ENCODE assay signal across 19 cellular contexts in the genomic region with DNA sequence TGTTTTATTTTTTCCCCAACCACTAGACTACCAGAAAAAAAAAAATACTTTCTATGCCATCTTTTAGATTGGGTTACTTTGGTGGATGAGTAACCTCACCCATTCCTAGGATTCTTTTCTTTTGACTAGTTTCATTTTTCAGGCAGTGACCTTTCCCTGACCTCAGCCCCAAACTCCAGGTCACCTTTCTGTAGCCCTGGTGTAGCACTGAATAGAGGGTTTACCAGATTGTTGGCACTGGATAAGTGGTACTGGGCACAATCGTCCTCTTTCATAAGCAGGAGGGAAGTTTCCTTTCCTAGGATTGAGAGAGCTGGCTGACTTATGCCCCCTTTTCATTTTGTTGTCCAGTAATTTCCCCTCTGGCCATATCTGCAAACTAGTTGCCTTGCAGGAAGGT.
DNase-seq lines count a peak whose midpoint lies in the region; ATAC-seq, FAIRE-seq and TF ChIP-seq lines count a peak whose summit lies in the region.
"Had no signal": no experiment of that assay in that cellular context is flagged by ENCODE, and none has a peak within 500 bp of the region (broad histone marks: within the 10 kb centered on the region; RNA-seq: fewer than 3 reads in every experiment).

No MANE protein-coding gene starts in this region.

- TF ChIP-seq CTCF in Calu3 (IDR thresholded peaks at IDR 0.05; ENCODE audit: unreplicated experiment) (no peak), astrocyte (IDR thresholded peaks at IDR 0.05; ENCODE audit: insufficient read depth, low read depth, low read length) (no peak), foreskin fibroblast (IDR thresholded peaks at IDR 0.05; ENCODE audit: low read depth, low read length) (no peak)

- no peaks in the 10 kb centered on the region for H3K4me1 ChIP-seq in astrocyte (ENCODE audit: insufficient read depth, low read length)
- H3K4me1 ChIP-seq: BLaER1 treated with 17β-estradiol and CSF1 and Interleukin-3, amounts not matched to agents 10 nM and 100 nM; lower lobe of right lung; prostate gland had no signal

- H3K4me3 ChIP-seq in astrocyte (ENCODE audit: insufficient read depth, low read depth, low read length) (no peak overlapping the region), foreskin fibroblast (ENCODE audit: low read depth in 1 of 2, low read length in 2 of 2) (no peak overlapping the region)
- H3K4me3 ChIP-seq: BLaER1 treated with 17β-estradiol and CSF1 and Interleukin-3, amounts not matched to agents 10 nM and 100 nM; lower lobe of right lung; prostate gland had no signal

- no peak overlapping the region for H3K27ac ChIP-seq in astrocyte (ENCODE audit: low read depth, low read length)
- H3K27ac ChIP-seq: BLaER1 treated with 17β-estradiol and CSF1 and Interleukin-3, amounts not matched to agents 10 nM and 100 nM; lower lobe of right lung; prostate gland had no signal

- H3K36me3 ChIP-seq in astrocyte (ENCODE audit: insufficient read depth, low read length), result no peaks in the 10 kb centered on the region
- H3K36me3 ChIP-seq: BLaER1 treated with 17β-estradiol and CSF1 and Interleukin-3, amounts not matched to agents 10 nM and 100 nM; lower lobe of right lung; prostate gland had no signal

- H3K4me1 Mint-ChIP-seq in Calu3 (ENCODE audit: low read depth, unreplicated experiment) (peaks cover 20% of the 10 kb centered on the region), astrocyte (ENCODE audit: low read depth, unreplicated experiment) (peaks cover 6% of the 10 kb centered on the region)
- H3K4me1 Mint-ChIP-seq: activated CD4-positive, alpha-beta T cell treated with anti-CD3 and anti-CD28 coated beads, Interleukin-2, amount 10 ng/mL, durations not matched to agents 7 days and 5 days; naive B cell had no signal

- H3K9ac ChIP-seq in astrocyte (ENCODE audit: low read length), result no peak overlapping the region
- H3K9ac ChIP-seq: BLaER1 treated with 17β-estradiol and CSF1 and Interleukin-3, amounts not matched to agents 10 nM and 100 nM had no signal

- H3K9me3 Mint-ChIP-seq in Calu3 (ENCODE audit: low read depth, unreplicated experiment) (peaks cover 4% of the 10 kb centered on the region), astrocyte (ENCODE audit: unreplicated experiment) (no peaks in the 10 kb centered on the region)
- H3K9me3 Mint-ChIP-seq: activated CD4-positive, alpha-beta T cell treated with anti-CD3 and anti-CD28 coated beads, Interleukin-2, amount 10 ng/mL, durations not matched to agents 7 days and 5 days; activated naive CD4-positive, alpha-beta T cell treated with anti-CD3 and anti-CD28 coated beads, Interleukin-2, amount 50 U/mL, for 72 hours had no signal

- no peaks in the 10 kb centered on the region for H3K27me3 ChIP-seq in astrocyte (ENCODE audit: insufficient read depth, low read length)
- H3K27me3 ChIP-seq: BLaER1 treated with 17β-estradiol and CSF1 and Interleukin-3, amounts not matched to agents 10 nM and 100 nM had no signal

- H3K27me3 Mint-ChIP-seq in Calu3 (ENCODE audit: unreplicated experiment) (no peaks in the 10 kb centered on the region), astrocyte (ENCODE audit: low read depth, unreplicated experiment) (no peaks in the 10 kb centered on the region)

- H3K4me3 Mint-ChIP-seq in Calu3 (ENCODE audit: low read depth, unreplicated experiment), result no peak overlapping the region
- H3K4me3 Mint-ChIP-seq in astrocyte (ENCODE audit: unreplicated experiment), result no peak overlapping the region
- H3K4me3 Mint-ChIP-seq: activated CD4-positive, alpha-beta T cell treated with anti-CD3 and anti-CD28 coated beads, Interleukin-2, amount 10 ng/mL, durations not matched to agents 7 days and 5 days; naive B cell had no signal

- CTCF ChIA-PET in Calu3 (lab: Charles Lee), result interaction anchor here (0.7 to 1.3 kb wide), 4 partner anchors 11 to 1794 kb away, joined by 3 to 5 read pairs (median 4); no protein-coding TSS in a partner anchor

- H3K27ac Mint-ChIP-seq in Calu3 (ENCODE audit: unreplicated experiment), result peak overlapping the region; percentile 68
- H3K27ac Mint-ChIP-seq in astrocyte (ENCODE audit: unreplicated experiment), result no peak overlapping the region
- H3K27ac Mint-ChIP-seq: activated CD4-positive, alpha-beta T cell treated with anti-CD3 and anti-CD28 coated beads, Interleukin-2, amount 10 ng/mL, durations not matched to agents 7 days and 5 days; activated naive CD4-positive, alpha-beta T cell treated with anti-CD3 and anti-CD28 coated beads, Interleukin-2, amount 50 U/mL, for 72 hours; naive B cell had no signal

- no peaks in the 10 kb centered on the region for H3K9me3 ChIP-seq in astrocyte (ENCODE audit: insufficient read depth, low read depth, low read length)
- H3K9me3 ChIP-seq: BLaER1 treated with 17β-estradiol and CSF1 and Interleukin-3, amounts not matched to agents 10 nM and 100 nM; lower lobe of right lung; prostate gland had no signal

- no peaks in the 10 kb centered on the region for H3K79me2 ChIP-seq in astrocyte (ENCODE audit: insufficient read depth, low read length)

- H3K4me2 ChIP-seq in astrocyte (ENCODE audit: low read length), result peak overlapping the region; percentile 35
- H3K4me2 ChIP-seq: BLaER1 treated with 17β-estradiol and CSF1 and Interleukin-3, amounts not matched to agents 10 nM and 100 nM had no signal

- intact Hi-C loops in Calu3 (cut with micrococcal nuclease; ENCODE audit: unreplicated experiment), result loop anchor here (5.0 kb wide), 1 partner anchor 224 kb away; no protein-coding TSS in a partner anchor

- FAIRE-seq in astrocyte (lab: Jason Lieb, UNC), result no peak
- FAIRE-seq: frontal cortex had no signal

- peak; percentile 81 for DNase-seq in Calu3
- peak; percentile 38 for DNase-seq in astrocyte (ENCODE audit: low read depth)
- peak; percentile 87 for DNase-seq in kidney tubule cell (ENCODE audit: low spot score)
- DNase-seq in foreskin fibroblast, result no peak
- no peak for DNase-seq in effector CD8-positive, alpha-beta T cell (lab: John Stamatoyannopoulos, UW)
- DNase-seq: activated CD4-positive, alpha-beta T cell treated with anti-CD3 and anti-CD28 coated beads, Interleukin-2, amount 10 ng/mL, durations not matched to agents 7 days and 5 days; GOT3; lower lobe of right lung; naive B cell; NCI-H2107; NCI-H774; Right ventricle myocardium superior had no signal

- no peak overlapping the region for H2AFZ ChIP-seq in astrocyte (ENCODE audit: low read depth, low read length)

- H3K36me3 Mint-ChIP-seq in Calu3 (ENCODE audit: insufficient read depth, unreplicated experiment) (no peaks in the 10 kb centered on the region), astrocyte (ENCODE audit: low read depth, unreplicated experiment) (no peaks in the 10 kb centered on the region)
- H3K36me3 Mint-ChIP-seq: activated naive CD4-positive, alpha-beta T cell treated with anti-CD3 and anti-CD28 coated beads, Interleukin-2, amount 50 U/mL, for 72 hours; naive B cell had no signal

- H4K20me1 ChIP-seq in astrocyte (ENCODE audit: insufficient read depth, low read length), result no peaks in the 10 kb centered on the region
- H4K20me1 ChIP-seq: BLaER1 treated with 17β-estradiol and CSF1 and Interleukin-3, amounts not matched to agents 10 nM and 100 nM had no signal

- no TSS peak for BruUV-seq in Calu3 (replicated peaks; lab: Mats Ljungman, UMichigan)

- ATAC-seq in GM18870 (IDR thresholded peaks at IDR 0.05; ENCODE audit: unreplicated experiment) (no peak), HG02588 (IDR thresholded peaks at IDR 0.05; ENCODE audit: unreplicated experiment) (no peak)
- ATAC-seq: activated naive CD4-positive, alpha-beta T cell treated with anti-CD3 and anti-CD28 coated beads, Interleukin-2, amount 50 U/mL, for 72 hours; lower lobe of right lung had no signal

- TF ChIP-seq RAD21 in Ishikawa (IDR thresholded peaks at IDR 0.05; ENCODE audit: low read depth), result no peak

- no peak for TF ChIP-seq EP300 in Ishikawa (IDR thresholded peaks at IDR 0.05; ENCODE audit: borderline replicate concordance)

TF ChIP-seq in Ishikawa, 13 proteins besides CTCF, POLR2A, EP300 and RAD21:
- TF ChIP-seq ZBTB7A (IDR thresholded peaks at IDR 0.05; ENCODE audit: low read depth), result no peak
- no peak for TF ChIP-seq NFIC (IDR thresholded peaks at IDR 0.05)
- TF ChIP-seq TCF12 (IDR thresholded peaks at IDR 0.05; ENCODE audit: low read depth), result no peak
- peak; percentile 42 for TF ChIP-seq TEAD4 (IDR thresholded peaks at IDR 0.05)
- no peak for TF ChIP-seq TAF1 (IDR thresholded peaks at IDR 0.05; ENCODE audit: low read depth)
- TF ChIP-seq FOXM1 (IDR thresholded peaks at IDR 0.05; ENCODE audit: borderline replicate concordance, low read depth), result no peak
- TF ChIP-seq EGR1 (IDR thresholded peaks at IDR 0.05), result no peak
- no peak for TF ChIP-seq YY1 (IDR thresholded peaks at IDR 0.05; ENCODE audit: low read depth)

Comparison
In these comparisons a context has a peak if more than half of its experiments do, and no peak if none do; other contexts are left out.
1. DNase-seq: peak in Calu3 (single experiment), astrocyte (single experiment) and kidney tubule cell (single experiment); none in foreskin fibroblast (0 of 2) and effector CD8-positive, alpha-beta T cell (single experiment).